In the genomic region with DNA sequence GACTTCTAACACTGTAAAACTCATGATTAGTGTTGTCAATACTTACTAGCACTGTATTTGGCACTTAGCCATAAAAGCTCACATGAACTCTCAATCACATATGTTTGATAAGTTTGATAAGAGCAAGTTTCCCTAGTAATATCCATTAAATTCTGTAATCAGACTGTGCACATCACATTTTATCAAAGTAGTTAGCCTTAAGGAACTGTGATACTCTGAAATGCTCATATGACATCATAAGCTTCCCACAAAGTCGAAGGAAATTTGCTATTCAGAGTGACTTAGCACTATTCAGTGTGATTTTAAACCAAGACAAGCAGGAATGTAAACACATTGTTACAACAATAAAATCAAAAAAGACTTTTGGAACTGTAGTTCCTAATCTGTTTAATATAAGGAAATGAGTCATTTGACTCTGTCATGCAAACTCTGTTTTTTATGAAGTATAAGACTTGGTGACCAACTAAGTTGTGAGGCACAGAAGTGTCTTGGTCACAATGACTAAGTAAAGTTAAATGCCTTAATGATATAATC, we compare ENCODE assay signal across 9 cellular contexts. TPM values are rescaled to one million over a fixed set of nuclear protein-coding genes. Genes with fewer than 3 reads are reported as not detected.
DNase-seq lines count a peak whose midpoint lies in the region; ATAC-seq and TF ChIP-seq lines count a peak whose summit lies in the region.
"Had no signal": no experiment of that assay in that cellular context is flagged by ENCODE, and none has a peak within 500 bp of the region (broad histone marks: within the 10 kb centered on the region; RNA-seq: fewer than 3 reads in every experiment).

No MANE protein-coding gene starts in this region.

- no peaks in the 10 kb centered on the region for H3K27me3 ChIP-seq in foreskin keratinocyte

- peak overlapping the region; percentile 58 for H3K27ac ChIP-seq in foreskin keratinocyte
- no peak overlapping the region for H3K27ac ChIP-seq in substantia nigra (ENCODE audit: low read depth, low read length, poor library complexity, severe bottlenecking)

- TF ChIP-seq CTCF in AG09309 (IDR thresholded peaks at IDR 0.05; ENCODE audit: control insufficient read depth, insufficient read depth, low read depth, low read length, missing control alignments) (no peak), foreskin keratinocyte (conservative IDR thresholded peaks at IDR 0.05) (no peak)

- no peak overlapping the region for H3K4me3 ChIP-seq in AG09309 (ENCODE audit: control insufficient read depth, low read depth, low read length)

- DNase-seq in AG09309 (ENCODE audit: low read depth) (peak; percentile 83), RPMI7951 (ENCODE audit: low read depth) (peak; percentile 75), foreskin keratinocyte (peak; percentile 53 to 75), retina (no peak), NCI-H446 (lab: John Stamatoyannopoulos, UW) (no peak), substantia nigra (lab: John Stamatoyannopoulos, UW) (no peak)
- DNase-seq: NCI-H345 had no signal

- ATAC-seq in GM21619 (IDR thresholded peaks at IDR 0.05; ENCODE audit: unreplicated experiment) (peak; percentile 49), foreskin keratinocyte (peak; percentile 86), GM21723 (IDR thresholded peaks at IDR 0.05; ENCODE audit: unreplicated experiment) (no peak)

- peaks cover 19% of the 10 kb centered on the region for H3K4me1 ChIP-seq in foreskin keratinocyte

RNA-seq across cellular contexts. Expression of a gene that starts 6.7 kb away (rescaled TPM):
- total RNA-seq in RPMI7951 (2014; rRNA removed; shearing (Covaris generic)) = 6.1 and 7.1 TPM in 2 replicates
- 14.3 and 29.3 TPM in 2 replicates for total RNA-seq in foreskin keratinocyte
- 2.7 and 4.7 TPM in 2 replicates for polyA plus RNA-seq in foreskin keratinocyte

Comparison
In these comparisons a context has a peak if more than half of its experiments do, and no peak if none do; other contexts are left out.
1. DNase-seq: peak in AG09309 (single experiment), RPMI7951 (single experiment) and foreskin keratinocyte (2 of 2); none in retina (single experiment), NCI-H446 (0 of 2) and substantia nigra (0 of 49).